Comparison of ENCODE assay signal across 7 cellular contexts in the genomic region with DNA sequence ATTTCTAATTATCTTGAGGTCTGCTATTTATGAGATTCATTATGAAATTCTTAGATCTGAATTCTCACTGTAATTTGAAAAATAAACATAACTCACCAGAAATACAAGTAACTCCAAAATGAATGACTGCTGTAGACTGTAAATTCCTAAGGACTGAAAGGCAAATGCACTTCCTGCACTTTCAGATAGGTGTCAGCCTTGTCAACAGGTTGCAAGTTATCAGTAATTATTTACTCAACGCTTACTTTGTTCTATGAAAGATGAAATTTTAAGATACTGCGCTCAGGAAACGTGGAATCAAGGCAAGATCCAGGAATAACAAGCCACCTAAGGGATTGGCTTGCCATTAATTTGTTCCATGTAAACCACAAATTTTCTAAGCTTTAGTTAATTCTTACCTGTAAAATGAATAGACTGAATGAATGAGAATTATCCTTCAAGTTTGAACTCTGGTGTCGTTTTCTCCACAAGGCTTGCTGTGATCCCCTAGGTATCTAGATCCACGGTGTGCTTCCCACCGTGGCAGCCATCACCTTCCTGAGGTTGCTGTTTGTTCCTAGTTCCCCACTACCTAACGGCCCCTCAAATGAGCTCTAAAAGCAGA. TPM values are rescaled to one million over a fixed set of nuclear protein-coding genes. Genes with fewer than 3 reads are reported as not detected.
A peak's percentile ranks its signal among the peaks of the same experiment; 100 is the strongest.
DNase-seq lines count a peak whose midpoint lies in the region; ATAC-seq and TF ChIP-seq lines count a peak whose summit lies in the region.

No MANE protein-coding gene starts in this region.

- no peak overlapping the region for H3K27ac ChIP-seq in DOHH2 (ENCODE audit: low read depth, low read length)
- H3K27ac ChIP-seq in upper lobe of left lung, result no peak overlapping the region

- TF ChIP-seq CTCF in DOHH2 (IDR thresholded peaks at IDR 0.05; ENCODE audit: low read depth, low read length, poor library complexity, severe bottlenecking) (peak; percentile 89), upper lobe of left lung (IDR thresholded peaks at IDR 0.05) (peak; percentile 53 to 83 (median 78))

- H3K4me1 ChIP-seq in DOHH2 (ENCODE audit: control insufficient read depth, low read length) (no peaks in the 10 kb centered on the region), upper lobe of left lung (no peaks in the 10 kb centered on the region)

- TF ChIP-seq EP300 in upper lobe of left lung (IDR thresholded peaks at IDR 0.05), result no peak

- no peaks in the 10 kb centered on the region for H3K4me1 Mint-ChIP-seq in activated naive CD4-positive, alpha-beta T cell treated with anti-CD3 and anti-CD28 coated beads, Interleukin-2, amount 10 ng/mL, durations not matched to agents 7 days and 5 days
- H3K4me1 Mint-ChIP-seq in immature natural killer cell, result no peaks in the 10 kb centered on the region

- no peak overlapping the region for H3K4me3 ChIP-seq in DOHH2 (ENCODE audit: low read length)
- no peak overlapping the region for H3K4me3 ChIP-seq in upper lobe of left lung

- no peak overlapping the region for H3K27ac Mint-ChIP-seq in activated naive CD4-positive, alpha-beta T cell treated with anti-CD3 and anti-CD28 coated beads, Interleukin-2, amount 10 ng/mL, durations not matched to agents 7 days and 5 days
- no peak overlapping the region for H3K27ac Mint-ChIP-seq in immature natural killer cell

- no peaks in the 10 kb centered on the region for H4K20me1 ChIP-seq in DOHH2 (ENCODE audit: control insufficient read depth, insufficient read depth, low read depth, low read length)

- H3K4me2 ChIP-seq in DOHH2 (ENCODE audit: low read length), result no peak overlapping the region

- no peaks in the 10 kb centered on the region for H3K27me3 Mint-ChIP-seq in activated naive CD4-positive, alpha-beta T cell treated with anti-CD3 and anti-CD28 coated beads, Interleukin-2, amount 10 ng/mL, durations not matched to agents 7 days and 5 days
- no peaks in the 10 kb centered on the region for H3K27me3 Mint-ChIP-seq in immature natural killer cell (ENCODE audit: low read depth in 3 of 3)

- H3K27me3 ChIP-seq in DOHH2 (ENCODE audit: control insufficient read depth, low read length), result no peaks in the 10 kb centered on the region
- H3K27me3 ChIP-seq in upper lobe of left lung, result no peaks in the 10 kb centered on the region

- peak; percentile 79 for ATAC-seq in GM21367 (IDR thresholded peaks at IDR 0.05; ENCODE audit: unreplicated experiment)
- peak in 1 of 2 donors; percentile 44 for ATAC-seq in upper lobe of left lung (ENCODE audit: low FRiP score in 2 of 2)

- DNase-seq in NAMALWA (ENCODE audit: low spot score), result peak; percentile 53
- peak; percentile 37 for DNase-seq in activated naive CD4-positive, alpha-beta T cell treated with anti-CD3 and anti-CD28 coated beads, Interleukin-2, amount 10 ng/mL, durations not matched to agents 7 days and 5 days
- DNase-seq in immature natural killer cell, result peak; percentile 10 to 17 (median 11)
- no peak for DNase-seq in upper lobe of left lung
- DNase-seq in NCI-H1930 (lab: John Stamatoyannopoulos, UW), result no peak

- H3K36me3 ChIP-seq in DOHH2 (ENCODE audit: control insufficient read depth, low read length) (no peaks in the 10 kb centered on the region), upper lobe of left lung (peaks cover 10 to 30% (median 15%) of the 10 kb centered on the region in 4 donors)

- no peaks in the 10 kb centered on the region for H3K79me2 ChIP-seq in DOHH2 (ENCODE audit: control insufficient read depth, low read length)

- H3K9me2 ChIP-seq in DOHH2 (replicated peaks; ENCODE audit: control insufficient read depth, low read length), result no peaks in the 10 kb centered on the region

- TF ChIP-seq POLR2A in upper lobe of left lung (IDR thresholded peaks at IDR 0.05), result no peak

- 61 to 63% methylated on average over 7 of the region's 7 CpGs for WGBS in upper lobe of left lung, 2 donors

- no peaks in the 10 kb centered on the region for H3K9me3 ChIP-seq in DOHH2 (ENCODE audit: control insufficient read depth, insufficient read depth, low read length)
- H3K9me3 ChIP-seq in upper lobe of left lung, result no peaks in the 10 kb centered on the region

- no peaks in the 10 kb centered on the region for H3F3A ChIP-seq in DOHH2 (ENCODE audit: control insufficient read depth, insufficient read depth)

- no peaks in the 10 kb centered on the region for H3K36me3 Mint-ChIP-seq in activated naive CD4-positive, alpha-beta T cell treated with anti-CD3 and anti-CD28 coated beads, Interleukin-2, amount 10 ng/mL, durations not matched to agents 7 days and 5 days
- peaks cover 5 to 12% (median 5%) of the 10 kb centered on the region in 3 donors for H3K36me3 Mint-ChIP-seq in immature natural killer cell

- H3K9me3 Mint-ChIP-seq in activated naive CD4-positive, alpha-beta T cell treated with anti-CD3 and anti-CD28 coated beads, Interleukin-2, amount 10 ng/mL, durations not matched to agents 7 days and 5 days, result no peaks in the 10 kb centered on the region
- H3K9me3 Mint-ChIP-seq in immature natural killer cell, result no peaks in the 10 kb centered on the region

- no peak overlapping the region for H3K4me3 Mint-ChIP-seq in activated naive CD4-positive, alpha-beta T cell treated with anti-CD3 and anti-CD28 coated beads, Interleukin-2, amount 10 ng/mL, durations not matched to agents 7 days and 5 days
- no peak overlapping the region for H3K4me3 Mint-ChIP-seq in immature natural killer cell

- CTCF ChIA-PET in activated naive CD4-positive, alpha-beta T cell treated with anti-CD3 and anti-CD28 coated beads, Interleukin-2, amount 10 ng/mL, durations not matched to agents 7 days and 5 days (lab: Charles Lee), result interaction anchor here (0.7 to 1.7 kb wide), 7 partner anchors 8 to 110 kb away, joined by 3 to 4 read pairs (median 3); no protein-coding TSS in a partner anchor

RNA-seq across cellular contexts. Expression of a gene that starts 12.6 kb away (rescaled TPM):
- polyA plus RNA-seq in immature natural killer cell, result 10 to 100 TPM; 17.5 to 28.8 (median 19.0) TPM
- total RNA-seq in upper lobe of left lung, result 10 to 100 TPM in 5 of 6 donors, 1 to 10 TPM in 1; 9.4 to 37.2 (median 28.0) TPM

RNA-seq across cellular contexts. Expression of a gene that starts 27.9 kb away (rescaled TPM):
- not detected for polyA plus RNA-seq in immature natural killer cell
- total RNA-seq in upper lobe of left lung, result 10 to 100 TPM in 3 of 6 donors, 1 to 10 TPM in 3; 2.1 to 42.9 (median 16.6) TPM

RNA-seq across cellular contexts. Expression of a gene that starts 45.1 kb away (rescaled TPM):
- polyA plus RNA-seq in immature natural killer cell, result 10 to 100 TPM; 53.8 to 74.9 (median 63.6) TPM
- total RNA-seq in upper lobe of left lung, result 10 to 100 TPM; 13.7 to 53.8 (median 35.2) TPM

RNA-seq across cellular contexts. Expression of a gene that starts 45.4 kb away (rescaled TPM):
- polyA plus RNA-seq in immature natural killer cell, result 100 to 1,000 TPM in 1 of 3 donors, 10 to 100 TPM in 2; 73.6 to 118 (median 95.1) TPM
- 10 to 100 TPM; 26.3 to 48.0 (median 37.2) TPM for total RNA-seq in upper lobe of left lung

Comparison
In these comparisons a context has a peak if more than half of its experiments do, and no peak if none do; other contexts are left out.
1. DNase-seq: peak in NAMALWA (single experiment), activated naive CD4-positive, alpha-beta T cell treated with anti-CD3 and anti-CD28 coated beads, Interleukin-2, amount 10 ng/mL, durations not matched to agents 7 days and 5 days (single experiment) and immature natural killer cell (3 of 3); none in upper lobe of left lung (0 of 2) and NCI-H1930 (0 of 2).